14 cellular contexts compared by ENCODE assay signal in the genomic region with DNA sequence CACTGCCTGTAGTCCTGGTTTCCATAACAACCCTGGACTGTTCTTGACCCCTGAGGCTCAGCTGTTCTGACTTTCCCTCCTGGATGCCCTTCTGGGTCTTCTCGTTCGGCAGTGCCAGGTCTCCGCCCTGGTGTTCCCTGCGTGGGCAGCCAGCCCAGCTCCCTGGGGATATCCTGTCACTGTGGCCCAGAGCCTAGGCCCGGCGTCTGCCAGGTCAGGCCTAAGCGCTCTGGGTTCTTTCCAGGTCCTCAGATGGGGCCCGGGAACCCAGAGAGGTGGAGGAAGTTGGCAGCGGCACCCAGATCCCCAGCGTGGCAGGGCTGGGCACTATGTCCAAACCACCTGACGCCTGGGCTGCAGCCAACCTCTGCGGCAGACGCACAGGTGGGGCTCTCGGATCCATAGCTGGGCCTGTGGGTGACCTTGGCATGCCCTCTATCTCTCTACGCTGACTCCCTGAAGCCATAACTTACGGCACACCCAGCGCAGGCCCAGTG. TPM values are rescaled to one million over a fixed set of nuclear protein-coding genes. Genes with fewer than 3 reads are reported as not detected.
DNase-seq lines count a peak whose midpoint lies in the region; ATAC-seq, FAIRE-seq and TF ChIP-seq lines count a peak whose summit lies in the region.
"Had no signal": no experiment of that assay in that cellular context is flagged by ENCODE, and none has a peak within 500 bp of the region (broad histone marks: within the 10 kb centered on the region; RNA-seq: fewer than 3 reads in every experiment).

No MANE protein-coding gene starts in this region.

- TF ChIP-seq CTCF in C4-2B (conservative IDR thresholded peaks at IDR 0.05): no peak
- TF ChIP-seq CTCF in heart left ventricle (IDR thresholded peaks at IDR 0.05): no peak
- no peak for TF ChIP-seq CTCF in osteoblast (IDR thresholded peaks at IDR 0.05; ENCODE audit: extremely low read depth, low read depth, low read length)

- no peak overlapping the region for H2AFZ ChIP-seq in osteoblast (ENCODE audit: low read length)

- H3K27me3 ChIP-seq in NT2/D1 (ENCODE audit: insufficient read depth, insufficient read length) (no peaks in the 10 kb centered on the region), heart left ventricle (no peaks in the 10 kb centered on the region), osteoblast (ENCODE audit: insufficient read depth, low read length) (no peaks in the 10 kb centered on the region)
- H3K27me3 ChIP-seq: SJCRH30 had no signal

- ATAC-seq in heart left ventricle (peak; percentile 94 to 96 (median 95)), GM21367 (IDR thresholded peaks at IDR 0.05; ENCODE audit: unreplicated experiment) (no peak), HG03095 (IDR thresholded peaks at IDR 0.05; ENCODE audit: unreplicated experiment) (no peak)
- ATAC-seq: activated CD4-positive, alpha-beta T cell treated with anti-CD3 and anti-CD28 coated beads for 36 hours; natural killer cell treated with Interleukin-12 subunit alpha and Interleukin-12 subunit beta and Interleukin-15 and Interleukin-18, amount 100 ng/mL, for 72 hours; stimulated activated naive B cell treated with anti-CD40 and anti-IgM and Interleukin-4, amounts not matched to agents 10 μg/mL and 1 μg/mL and 100 μg/mL, for 72 hours had no signal

- intact Hi-C loops in heart left ventricle (cut with DNase I): no loop called here

- H3K9ac ChIP-seq in NT2/D1 (ENCODE audit: insufficient read length, low read depth): peak overlapping the region; percentile 61

- H3K4me2 ChIP-seq in osteoblast (ENCODE audit: insufficient read depth, low read length): no peak overlapping the region

- H4K20me1 ChIP-seq in osteoblast (ENCODE audit: insufficient read depth, low read length): no peaks in the 10 kb centered on the region

- no peaks in the 10 kb centered on the region for H3K36me3 ChIP-seq in NT2/D1 (ENCODE audit: insufficient read depth, insufficient read length, low read length)
- H3K36me3 ChIP-seq in heart left ventricle: no peaks in the 10 kb centered on the region
- no peaks in the 10 kb centered on the region for H3K36me3 ChIP-seq in osteoblast (ENCODE audit: insufficient read depth, low read length)
- H3K36me3 ChIP-seq: SJCRH30 had no signal

- H3K4me3 ChIP-seq in NT2/D1 (ENCODE audit: insufficient read length, low read depth) (no peak overlapping the region), heart left ventricle (no peak overlapping the region), osteoblast (ENCODE audit: insufficient read depth, low read length) (no peak overlapping the region)
- H3K4me3 ChIP-seq: SJCRH30 had no signal

- H3K27ac ChIP-seq in C4-2B (peak overlapping the region; percentile 86), heart left ventricle (peak overlapping the region in 11 of 12 donors; percentile 1 to 77 (median 58)), osteoblast (ENCODE audit: low read depth, low read length) (no peak overlapping the region)
- H3K27ac ChIP-seq: SJCRH30 had no signal

- TF ChIP-seq POLR2A in heart left ventricle (IDR thresholded peaks at IDR 0.05): no peak
- no peak for TF ChIP-seq POLR2A in H54 (IDR thresholded peaks at IDR 0.05; ENCODE audit: low read depth, low read length)

- WGBS in heart left ventricle, 4 donors: 24 to 42% (median 31%) methylated on average over 9 to 17 of the region's 17 CpGs

- in situ Hi-C loops in KBM-7 (cut with MboI; ENCODE audit: low pct_unique_long_range_greater_than_20kb, low sequenced_read_pairs): no loop called here

- H3K79me2 ChIP-seq in osteoblast (ENCODE audit: insufficient read depth, low read length): no peaks in the 10 kb centered on the region

- H3K4me1 ChIP-seq in NT2/D1 (ENCODE audit: insufficient read depth, insufficient read length) (peaks cover 19% of the 10 kb centered on the region), heart left ventricle (peaks cover 3 to 32% (median 17%) of the 10 kb centered on the region in 12 donors), osteoblast (ENCODE audit: insufficient read depth, low read length) (no peaks in the 10 kb centered on the region)

- H3K9me3 ChIP-seq in NT2/D1 (ENCODE audit: insufficient read depth, low read length) (peaks cover 5% of the 10 kb centered on the region; the same call in 1 of the 2 replicates), heart left ventricle (peaks cover 0 to 21% (median 6%) of the 10 kb centered on the region in 12 donors), osteoblast (ENCODE audit: low read depth, low read length) (peaks cover 7% of the 10 kb centered on the region)
- H3K9me3 ChIP-seq: SJCRH30 had no signal

- FAIRE-seq in H54 (lab: Jason Lieb, UNC): no peak

- DNase-seq in NT2/D1 (ENCODE audit: low read depth, low spot score) (no peak), heart left ventricle (peak; percentile 87 to 94 (median 91)), osteoblast (ENCODE audit: insufficient read length, low spot score, missing footprints) (peak; percentile 81), KBM-7 (no peak), H54 (ENCODE audit: insufficient read length, low spot score) (no peak)
- DNase-seq: activated CD4-positive, alpha-beta T cell treated with anti-CD3 and anti-CD28 coated beads for 36 hours; activated naive CD4-positive, alpha-beta T cell treated with anti-CD3 and anti-CD28 coated beads, Interleukin-2, amount 10 ng/mL, durations not matched to agents 7 days and 5 days; NCI-H345; stimulated activated naive B cell treated with anti-CD40 and anti-IgM and Interleukin-4, amounts not matched to agents 10 μg/mL and 1 μg/mL and 100 μg/mL, for 72 hours had no signal

RNA-seq across cellular contexts. Expression of a gene that starts 12.5 kb away (rescaled TPM):
- total RNA-seq in heart left ventricle (10 to 100 TPM in 1 of 9 donors, 1 to 10 TPM in 8; 3.3 to 19.7 (median 7.0) TPM), osteoblast (1.4 and 1.8 TPM in 2 replicates)
- 10 to 100 TPM in 1 of 2 donors, 1 to 10 TPM in 1; 5.1 to 21.8 TPM for polyA plus RNA-seq in heart left ventricle

Comparison
In these comparisons a context has a peak if more than half of its experiments do, and no peak if none do; other contexts are left out.
1. DNase-seq: peak in heart left ventricle (5 of 5) and osteoblast (single experiment); none in NT2/D1 (single experiment), KBM-7 (single experiment) and H54 (single experiment).
2. ATAC-seq: peak in heart left ventricle (4 of 4); none in GM21367 (single experiment) and HG03095 (single experiment).